ENCODE assay signal across 7 cellular contexts in the genomic region with DNA sequence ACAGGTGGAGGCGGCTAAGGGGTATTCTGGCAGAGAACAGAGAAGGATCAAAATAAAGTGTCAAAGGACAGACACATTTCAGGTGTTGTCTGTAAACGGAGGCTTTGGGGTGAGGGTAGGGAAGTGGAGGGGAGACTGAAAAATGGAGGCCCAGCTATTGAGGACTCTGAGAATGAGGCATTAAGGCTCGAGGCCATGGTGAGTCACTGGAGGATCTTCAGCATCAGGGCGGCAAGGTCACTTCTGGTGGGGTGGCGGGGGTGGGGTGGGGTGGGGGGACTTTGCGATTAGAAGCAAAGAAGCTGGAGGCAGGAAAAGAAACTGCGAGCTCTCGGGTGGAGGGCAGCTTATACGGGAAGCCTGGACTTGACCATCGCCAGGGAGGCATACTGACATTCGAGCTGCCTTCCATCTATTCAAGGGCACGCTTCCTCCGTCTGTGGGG. TPM values are rescaled to one million over a fixed set of nuclear protein-coding genes. Genes with fewer than 3 reads are reported as not detected.
DNase-seq lines count a peak whose midpoint lies in the region; ATAC-seq and TF ChIP-seq lines count a peak whose summit lies in the region.

No MANE protein-coding gene starts in this region.

- 0 to 9% methylated on average over 2 to 13 of the region's 13 CpGs for WGBS in transverse colon (ENCODE audit: low coverage in 1 of 2), 2 donors

- in situ Hi-C loops in transverse colon (cut with MboI; ENCODE audit: low pct_ligation_motif_present in 1 of 4, low pct_unique_long_range_greater_than_20kb in 1 of 4, low sequenced_read_pairs in 3 of 4): loop anchor here in 1 of 4 donors (10.0 kb wide), 1 partner anchor 53 kb away; no protein-coding TSS in a partner anchor

- H3K9ac ChIP-seq in colonic mucosa (ENCODE audit: low read depth in 2 of 2, low read length in 2 of 2): peak overlapping the region; percentile 62 to 76

- peaks cover 16% of the 10 kb centered on the region for H3K4me1 Mint-ChIP-seq in mesothelial cell of epicardium

- H3K36me3 ChIP-seq in Peyer's patch: no peaks in the 10 kb centered on the region
- no peaks in the 10 kb centered on the region for H3K36me3 ChIP-seq in colonic mucosa
- no peaks in the 10 kb centered on the region for H3K36me3 ChIP-seq in transverse colon

- TF ChIP-seq CTCF in Peyer's patch (IDR thresholded peaks at IDR 0.05) (no peak), colonic mucosa (IDR thresholded peaks at IDR 0.05) (no peak), mesothelial cell of epicardium (IDR thresholded peaks at IDR 0.05; ENCODE audit: unreplicated experiment) (no peak), transverse colon (IDR thresholded peaks at IDR 0.05) (no peak)

- H3K27ac ChIP-seq in Peyer's patch (peak overlapping the region; percentile 89 to 99 (median 96)), colonic mucosa (peak overlapping the region; percentile 75), transverse colon (peak overlapping the region; percentile 92 to 98 (median 97))

- peaks cover 0 to 5% (median 3%) of the 10 kb centered on the region in 4 donors for H3K4me1 ChIP-seq in Peyer's patch
- H3K4me1 ChIP-seq in colonic mucosa: no peaks in the 10 kb centered on the region
- peaks cover 4 to 29% (median 11%) of the 10 kb centered on the region in 4 donors for H3K4me1 ChIP-seq in transverse colon

- H3K4me3 Mint-ChIP-seq in mesothelial cell of epicardium: peak overlapping the region; percentile 67

- no peaks in the 10 kb centered on the region for H3K27me3 ChIP-seq in Peyer's patch
- H3K27me3 ChIP-seq in colonic mucosa: no peaks in the 10 kb centered on the region
- H3K27me3 ChIP-seq in transverse colon: no peaks in the 10 kb centered on the region

- intact Hi-C loops in colonic mucosa (cut with DNase I): loop anchor here (10.0 kb wide), 1 partner anchor 53 kb away; no protein-coding TSS in a partner anchor
- intact Hi-C loops in transverse colon (cut with DNase I; ENCODE audit: low total_unique reads): no loop called here

- H3K36me3 Mint-ChIP-seq in mesothelial cell of epicardium: no peaks in the 10 kb centered on the region

- no peak for TF ChIP-seq EP300 in transverse colon (IDR thresholded peaks at IDR 0.05; ENCODE audit: low read depth)

- TF ChIP-seq POLR2A in Peyer's patch (IDR thresholded peaks at IDR 0.05) (no peak), transverse colon (IDR thresholded peaks at IDR 0.05) (no peak)

- H3K9me3 Mint-ChIP-seq in mesothelial cell of epicardium: no peaks in the 10 kb centered on the region

- ATAC-seq in GM21367 (IDR thresholded peaks at IDR 0.05; ENCODE audit: unreplicated experiment): peak; percentile 8
- ATAC-seq in HG03108 (IDR thresholded peaks at IDR 0.05; ENCODE audit: unreplicated experiment): no peak
- ATAC-seq in GM18519 (IDR thresholded peaks at IDR 0.05; ENCODE audit: low FRiP score, unreplicated experiment): no peak

- peaks cover 48% of the 10 kb centered on the region for H3K27me3 Mint-ChIP-seq in mesothelial cell of epicardium (ENCODE audit: low read depth)

- H3K4me3 ChIP-seq in Peyer's patch: peak overlapping the region; percentile 72 to 98 (median 87)
- H3K4me3 ChIP-seq in colonic mucosa: peak overlapping the region; percentile 89
- H3K4me3 ChIP-seq in transverse colon: peak overlapping the region; percentile 69 to 98 (median 95)

- peak overlapping the region; percentile 35 for H3K27ac Mint-ChIP-seq in mesothelial cell of epicardium

- DNase-seq in Peyer's patch: peak in 1 of 3 donors; percentile 63
- DNase-seq in colonic mucosa: no peak
- DNase-seq in mesothelial cell of epicardium (ENCODE audit: low spot score in 2 of 2, unreplicated experiment in 2 of 2): no peak
- DNase-seq in transverse colon: no peak

- H3K9me3 ChIP-seq in Peyer's patch (no peaks in the 10 kb centered on the region), colonic mucosa (no peaks in the 10 kb centered on the region), transverse colon (no peaks in the 10 kb centered on the region)

RNA-seq across cellular contexts. Expression of a gene that starts 58.4 kb away (rescaled TPM):
- total RNA-seq in Peyer's patch (10 to 100 TPM; 45.4 to 68.1 (median 49.8) TPM), colonic mucosa (10 to 100 TPM; 48.7 to 71.7 TPM), mesothelial cell of epicardium (11.4 to 13.6 TPM (median 11.6 TPM) in 3 replicates), transverse colon (10 to 100 TPM; 26.3 to 94.1 (median 57.0) TPM)
